Comparison of ENCODE assay signal across 8 cellular contexts in the genomic region with DNA sequence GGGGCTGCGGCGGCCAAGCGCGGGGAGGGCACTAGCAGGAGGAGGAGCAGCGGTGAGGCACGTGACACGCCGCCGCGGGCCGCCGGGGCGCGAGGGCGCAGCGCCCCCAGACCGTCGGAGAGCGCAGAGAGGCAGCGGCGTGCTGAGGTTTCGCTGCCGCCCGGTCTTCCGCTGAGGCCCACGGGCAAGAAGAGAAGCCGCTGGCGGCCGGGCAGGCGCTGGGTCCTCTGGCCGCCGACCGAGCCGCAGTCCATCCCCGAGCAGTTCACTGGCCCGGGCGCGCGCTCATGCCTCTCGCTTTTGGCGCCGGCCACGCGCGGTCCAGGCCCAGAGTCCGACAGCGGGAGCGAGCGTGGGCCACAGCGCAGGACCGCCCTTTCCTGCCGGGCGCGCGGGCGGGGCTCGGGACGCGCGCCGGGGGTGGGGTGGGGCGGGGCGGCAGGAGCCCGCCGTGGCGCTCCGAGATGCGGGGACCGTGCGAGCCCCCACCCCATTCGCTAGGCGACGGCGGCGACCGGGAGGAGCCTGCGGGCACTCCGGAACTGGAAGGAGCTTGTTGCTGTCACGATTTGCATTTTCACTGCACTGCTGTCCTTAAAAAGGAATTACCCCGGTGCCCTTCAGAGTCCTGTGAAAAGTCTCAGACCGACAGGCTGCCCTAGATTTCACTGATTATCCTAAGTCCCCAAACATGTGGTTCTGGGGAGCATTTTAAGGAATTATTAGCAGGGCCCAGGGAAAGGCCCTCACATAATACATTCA. TPM values are rescaled to one million over a fixed set of nuclear protein-coding genes. Genes with fewer than 3 reads are reported as not detected.
DNase-seq lines count a peak whose midpoint lies in the region; ATAC-seq, FAIRE-seq and TF ChIP-seq lines count a peak whose summit lies in the region.

A gene with protein sequence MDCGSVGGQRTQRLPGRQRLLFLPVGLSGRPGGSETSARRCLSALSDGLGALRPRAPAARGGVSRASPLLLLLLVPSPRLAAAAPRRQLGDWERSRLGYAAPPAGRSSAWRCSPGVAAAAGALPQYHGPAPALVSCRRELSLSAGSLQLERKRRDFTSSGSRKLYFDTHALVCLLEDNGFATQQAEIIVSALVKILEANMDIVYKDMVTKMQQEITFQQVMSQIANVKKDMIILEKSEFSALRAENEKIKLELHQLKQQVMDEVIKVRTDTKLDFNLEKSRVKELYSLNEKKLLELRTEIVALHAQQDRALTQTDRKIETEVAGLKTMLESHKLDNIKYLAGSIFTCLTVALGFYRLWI (minus strand): TSS at position 382 of the 762 bp plus-strand sequence. CDS start 128 bp downstream, at position 254.

- ATAC-seq in HG03442 (IDR thresholded peaks at IDR 0.05; ENCODE audit: unreplicated experiment): peak; percentile 72

- TF ChIP-seq CTCF in C4-2B (conservative IDR thresholded peaks at IDR 0.05) (peak; percentile 34), liver (IDR thresholded peaks at IDR 0.05; ENCODE audit: low read depth, low read length, missing input control) (no peak)

- H3K9ac ChIP-seq in liver (ENCODE audit: low read depth in 1 of 2, low read length in 2 of 2): peak within 1 kb of the TSS; percentile 60 to 69

- H3K4me3 ChIP-seq in liver (ENCODE audit: low read depth in 1 of 3, low read length in 3 of 3): peak within 1 kb of the TSS; percentile 76 to 99 (median 83)

- H3K9me3 ChIP-seq in liver (ENCODE audit: control insufficient read depth in 4 of 4, low read length in 3 of 4): no peaks in the 10 kb centered on the region

- no peaks in the 10 kb centered on the region for H3K27me3 ChIP-seq in liver (ENCODE audit: control insufficient read depth in 4 of 4, insufficient read depth in 4 of 4, low read length in 3 of 4)

- no peak for TF ChIP-seq RAD21 in liver (IDR thresholded peaks at IDR 0.05)

- FAIRE-seq in GM19239 (lab: Jason Lieb, UNC): peak; percentile 89

- WGBS in liver: under 1% methylated on average over 81 of the region's 81 CpGs

- peaks cover 17 to 42% (median 32%) of the 10 kb centered on the region in 4 donors for H3K4me1 ChIP-seq in liver (ENCODE audit: control insufficient read depth in 4 of 4, insufficient read depth in 4 of 4, low read length in 3 of 4)

- peak; percentile 87 for DNase-seq in GM19239 (ENCODE audit: insufficient read length, low spot score)
- peak; percentile 81 to 98 for DNase-seq in NCI-H526 (lab: John Stamatoyannopoulos, UW)
- peak; percentile 69 to 72 for DNase-seq in activated CD4-positive, alpha-beta T cell treated with anti-CD3 and anti-CD28 coated beads, Interleukin-2, amount 50 U/mL, for 4 hours
- peak; percentile 86 for DNase-seq in dermis blood vessel endothelial cell
- peak; percentile 77 for DNase-seq in stimulated activated CD4-positive, alpha-beta T cell treated with anti-CD3 and anti-CD28 coated beads, Interleukin-4, amount 100 ng/mL, for 1 hour

- H3K27ac ChIP-seq in C4-2B (peak within 1 kb of the TSS; percentile 84), liver (ENCODE audit: low read depth in 1 of 2, low read length in 2 of 2) (peak within 1 kb of the TSS; percentile 95 to 97)

- H3K36me3 ChIP-seq in liver (ENCODE audit: control insufficient read depth in 4 of 4, insufficient read depth in 3 of 4, low read depth in 1 of 4, low read length in 3 of 4): no peaks in the 10 kb centered on the region

TF ChIP-seq in liver, 16 proteins besides CTCF, POLR2A, EP300 and RAD21:
- TF ChIP-seq, protein P1, sequence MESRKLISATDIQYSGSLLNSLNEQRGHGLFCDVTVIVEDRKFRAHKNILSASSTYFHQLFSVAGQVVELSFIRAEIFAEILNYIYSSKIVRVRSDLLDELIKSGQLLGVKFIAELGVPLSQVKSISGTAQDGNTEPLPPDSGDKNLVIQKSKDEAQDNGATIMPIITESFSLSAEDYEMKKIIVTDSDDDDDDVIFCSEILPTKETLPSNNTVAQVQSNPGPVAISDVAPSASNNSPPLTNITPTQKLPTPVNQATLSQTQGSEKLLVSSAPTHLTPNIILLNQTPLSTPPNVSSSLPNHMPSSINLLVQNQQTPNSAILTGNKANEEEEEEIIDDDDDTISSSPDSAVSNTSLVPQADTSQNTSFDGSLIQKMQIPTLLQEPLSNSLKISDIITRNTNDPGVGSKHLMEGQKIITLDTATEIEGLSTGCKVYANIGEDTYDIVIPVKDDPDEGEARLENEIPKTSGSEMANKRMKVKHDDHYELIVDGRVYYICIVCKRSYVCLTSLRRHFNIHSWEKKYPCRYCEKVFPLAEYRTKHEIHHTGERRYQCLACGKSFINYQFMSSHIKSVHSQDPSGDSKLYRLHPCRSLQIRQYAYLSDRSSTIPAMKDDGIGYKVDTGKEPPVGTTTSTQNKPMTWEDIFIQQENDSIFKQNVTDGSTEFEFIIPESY (IDR thresholded peaks at IDR 0.05): no peak
- TF ChIP-seq EGR1 (IDR thresholded peaks at IDR 0.05; ENCODE audit: low read depth in 2 of 2) (no peak), JUND (IDR thresholded peaks at IDR 0.05) (no peak), TAF1 (conservative IDR thresholded peaks at IDR 0.05) (peak; percentile 71), FOXA2 (IDR thresholded peaks at IDR 0.05) (no peak), GABPA (IDR thresholded peaks at IDR 0.05 in 1 of 2, conservative IDR thresholded peaks at IDR 0.05 in 1 of 2) (peak in 1 of 2 donors; percentile 59), HNF4A (conservative IDR thresholded peaks at IDR 0.05) (no peak), SP1 (IDR thresholded peaks at IDR 0.05) (peak; percentile 43), NR2F2 (IDR thresholded peaks at IDR 0.05) (no peak), YY1 (IDR thresholded peaks at IDR 0.05) (peak; percentile 26), FOXA1 (IDR thresholded peaks at IDR 0.05) (no peak), HNF4G (IDR thresholded peaks at IDR 0.05) (no peak), RXRA (IDR thresholded peaks at IDR 0.05) (peak in 1 of 2 donors; percentile 13)
- TF ChIP-seq, protein P2, sequence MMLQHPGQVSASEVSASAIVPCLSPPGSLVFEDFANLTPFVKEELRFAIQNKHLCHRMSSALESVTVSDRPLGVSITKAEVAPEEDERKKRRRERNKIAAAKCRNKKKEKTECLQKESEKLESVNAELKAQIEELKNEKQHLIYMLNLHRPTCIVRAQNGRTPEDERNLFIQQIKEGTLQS (IDR thresholded peaks at IDR 0.05): no peak
- TF ChIP-seq, protein P3, sequence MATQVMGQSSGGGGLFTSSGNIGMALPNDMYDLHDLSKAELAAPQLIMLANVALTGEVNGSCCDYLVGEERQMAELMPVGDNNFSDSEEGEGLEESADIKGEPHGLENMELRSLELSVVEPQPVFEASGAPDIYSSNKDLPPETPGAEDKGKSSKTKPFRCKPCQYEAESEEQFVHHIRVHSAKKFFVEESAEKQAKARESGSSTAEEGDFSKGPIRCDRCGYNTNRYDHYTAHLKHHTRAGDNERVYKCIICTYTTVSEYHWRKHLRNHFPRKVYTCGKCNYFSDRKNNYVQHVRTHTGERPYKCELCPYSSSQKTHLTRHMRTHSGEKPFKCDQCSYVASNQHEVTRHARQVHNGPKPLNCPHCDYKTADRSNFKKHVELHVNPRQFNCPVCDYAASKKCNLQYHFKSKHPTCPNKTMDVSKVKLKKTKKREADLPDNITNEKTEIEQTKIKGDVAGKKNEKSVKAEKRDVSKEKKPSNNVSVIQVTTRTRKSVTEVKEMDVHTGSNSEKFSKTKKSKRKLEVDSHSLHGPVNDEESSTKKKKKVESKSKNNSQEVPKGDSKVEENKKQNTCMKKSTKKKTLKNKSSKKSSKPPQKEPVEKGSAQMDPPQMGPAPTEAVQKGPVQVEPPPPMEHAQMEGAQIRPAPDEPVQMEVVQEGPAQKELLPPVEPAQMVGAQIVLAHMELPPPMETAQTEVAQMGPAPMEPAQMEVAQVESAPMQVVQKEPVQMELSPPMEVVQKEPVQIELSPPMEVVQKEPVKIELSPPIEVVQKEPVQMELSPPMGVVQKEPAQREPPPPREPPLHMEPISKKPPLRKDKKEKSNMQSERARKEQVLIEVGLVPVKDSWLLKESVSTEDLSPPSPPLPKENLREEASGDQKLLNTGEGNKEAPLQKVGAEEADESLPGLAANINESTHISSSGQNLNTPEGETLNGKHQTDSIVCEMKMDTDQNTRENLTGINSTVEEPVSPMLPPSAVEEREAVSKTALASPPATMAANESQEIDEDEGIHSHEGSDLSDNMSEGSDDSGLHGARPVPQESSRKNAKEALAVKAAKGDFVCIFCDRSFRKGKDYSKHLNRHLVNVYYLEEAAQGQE (IDR thresholded peaks at IDR 0.05): peak; percentile 68
- TF ChIP-seq, protein P4, sequence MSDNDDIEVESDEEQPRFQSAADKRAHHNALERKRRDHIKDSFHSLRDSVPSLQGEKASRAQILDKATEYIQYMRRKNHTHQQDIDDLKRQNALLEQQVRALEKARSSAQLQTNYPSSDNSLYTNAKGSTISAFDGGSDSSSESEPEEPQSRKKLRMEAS (IDR thresholded peaks at IDR 0.05): peak; percentile 21

RNA-seq across cellular contexts. Expression of the gene that starts here (rescaled TPM):
- total RNA-seq in dermis blood vessel endothelial cell (8.3 and 15.8 TPM in 2 replicates), liver (1 to 10 TPM; 7.4 TPM)
- 10 to 100 TPM in 1 of 2 donors, 1 to 10 TPM in 1; 7.3 to 17.3 TPM for polyA plus RNA-seq in liver

Comparison
In these comparisons a context has a peak if more than half of its experiments do, and no peak if none do; other contexts are left out.
1. Peak in every context shown above with its lines: DNase-seq, ATAC-seq, H3K4me3 ChIP-seq and H3K27ac ChIP-seq.